In the genomic region with DNA sequence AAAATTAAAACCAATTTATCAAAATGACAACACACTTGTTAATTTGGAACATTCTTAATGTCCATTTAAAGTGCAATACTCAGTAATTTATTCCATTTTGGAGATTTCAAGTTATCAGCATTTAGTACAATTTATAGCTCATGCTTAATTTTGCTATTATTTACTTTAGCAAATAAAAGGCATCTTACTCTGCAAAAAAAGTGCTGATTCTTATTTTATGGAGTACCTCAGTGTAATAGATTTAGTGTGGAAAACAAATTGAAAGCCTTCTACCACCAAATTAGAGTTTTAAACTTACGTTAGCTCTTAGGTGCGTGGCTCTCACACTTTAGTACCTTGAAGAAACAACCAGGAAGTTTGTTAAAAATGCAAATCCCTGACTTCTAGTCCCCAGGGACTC, we compare ENCODE assay signal across 22 cellular contexts.
"Had no signal": no experiment of that assay in that cellular context is flagged by ENCODE, and none has a peak within 500 bp of the region (broad histone marks: within the 10 kb centered on the region; RNA-seq: fewer than 3 reads in every experiment).

No MANE protein-coding gene starts in this region.

- H3K9me3 ChIP-seq: esophagus muscularis mucosa, gastroesophageal sphincter, heart left ventricle, left lung, lower lobe of right lung had no signal

- H3K4me3 Mint-ChIP-seq: immature natural killer cell; naive thymus-derived CD4-positive, alpha-beta T cell had no signal

- H3K27me3 ChIP-seq: dorsolateral prefrontal cortex, esophagus muscularis mucosa, foreskin keratinocyte, gastroesophageal sphincter, heart left ventricle, hepatocyte, left lung had no signal

- FAIRE-seq: colon, endothelial cell of umbilical vein, keratinocyte had no signal

- H3K79me2 ChIP-seq: hepatocyte had no signal

- ATAC-seq: foreskin keratinocyte; gastroesophageal sphincter; heart left ventricle; left cardiac atrium; left lung; left ventricle myocardium superior; lower lobe of right lung; naive thymus-derived CD4-positive, alpha-beta T cell had no signal

- H3K27ac Mint-ChIP-seq: immature natural killer cell; naive thymus-derived CD4-positive, alpha-beta T cell had no signal

- H3K4me3 ChIP-seq: coronary artery, dorsolateral prefrontal cortex, esophagus muscularis mucosa, gastroesophageal sphincter, heart left ventricle, hepatocyte, left lung, lower lobe of right lung had no signal

- H3K36me3 Mint-ChIP-seq: immature natural killer cell; naive thymus-derived CD4-positive, alpha-beta T cell had no signal

- H2AFZ ChIP-seq: hepatocyte had no signal

- DNase-seq: dermis blood vessel endothelial cell; dorsolateral prefrontal cortex; effector CD4-positive, alpha-beta T cell; effector memory CD4-positive, alpha-beta T cell; foreskin keratinocyte; heart left ventricle; hypothalamus; immature natural killer cell; left cardiac atrium; left lung; left ventricle myocardium superior; lower lobe of right lung; mesenchymal stem cell; midbrain; naive thymus-derived CD4-positive, alpha-beta T cell had no signal

- H3K4me2 ChIP-seq: hepatocyte had no signal

- H3K9me3 Mint-ChIP-seq: immature natural killer cell; naive thymus-derived CD4-positive, alpha-beta T cell had no signal

- H3K4me1 ChIP-seq: gastroesophageal sphincter, heart left ventricle, left lung, lower lobe of right lung had no signal

- H3K36me3 ChIP-seq: esophagus muscularis mucosa, gastroesophageal sphincter, heart left ventricle, left lung, lower lobe of right lung had no signal

- H3K27ac ChIP-seq: coronary artery, dorsolateral prefrontal cortex, esophagus muscularis mucosa, foreskin keratinocyte, gastroesophageal sphincter, heart left ventricle, hepatocyte, left lung, lower lobe of right lung had no signal

- H3K4me1 Mint-ChIP-seq: immature natural killer cell had no signal
